ENCODE assay signal across 26 cellular contexts in genomic region chr6:65650086-65650485, GRCh38. TPM values are rescaled to one million over a fixed set of nuclear protein-coding genes. Genes with fewer than 3 reads are reported as not detected.
"Had no signal": no experiment of that assay in that cellular context is flagged by ENCODE, and none has a peak within 500 bp of the region (broad histone marks: within the 10 kb centered on the region; RNA-seq: fewer than 3 reads in every experiment).

No MANE protein-coding gene starts in this region.

- DNase-seq: hypothalamus; immature natural killer cell; kidney; left colon; left lung; mesendoderm; naive B cell; natural killer cell; nephron progenitor cell; pancreas; posterior cingulate gyrus; retina; right cardiac atrium; spleen; stimulated activated CD4-positive, alpha-beta T cell treated with anti-CD3 and anti-CD28 coated beads, Interleukin-4, amount 100 ng/mL, for 24 hours; stimulated activated naive CD4-positive, alpha-beta T cell; tibial artery; trophoblast cell; upper lobe of right lung had no signal

- H3K36me3 ChIP-seq: left lung, pancreas, prostate gland, spleen, suprapubic skin, thoracic aorta, tibial artery, upper lobe of right lung had no signal

- H3K27ac ChIP-seq: left lung, pancreas, prostate gland, skin epidermis, spleen, suprapubic skin, thoracic aorta, tibial artery, upper lobe of right lung had no signal

- H3K4me1 ChIP-seq: left lung, pancreas, prostate gland, spleen, suprapubic skin, tibial artery, upper lobe of right lung had no signal

- ATAC-seq: left colon; left lung; natural killer cell; pancreas; right cardiac atrium; sciatic nerve; stimulated activated effector memory CD8-positive, alpha-beta T cell treated with anti-CD3 and anti-CD28 coated beads, Interleukin-12 subunit alpha, Interleukin-12 subunit beta, amount 100 ng/mL, for 72 hours; upper lobe of right lung had no signal

- H3K9me3 ChIP-seq: pancreas, prostate gland, suprapubic skin, thoracic aorta, tibial artery, upper lobe of right lung had no signal

- H3K4me3 ChIP-seq: left lung, lung, pancreas, prostate gland, skin epidermis, spleen, suprapubic skin, thoracic aorta, tibial artery, upper lobe of right lung had no signal

- H3K27me3 ChIP-seq: left lung, pancreas, spleen, suprapubic skin, tibial artery, upper lobe of right lung had no signal

RNA-seq across cellular contexts. Expression of gene EYS, which starts 56.9 kb away (rescaled TPM):
- total RNA-seq: kidney, suprapubic skin, thoracic aorta, upper lobe of right lung had no signal
- polyA plus RNA-seq: immature natural killer cell had no signal
